Comparison of ENCODE assay signal across 24 cellular contexts in genomic region chr3:47151836-47152235, GRCh38. TPM values are rescaled to one million over a fixed set of nuclear protein-coding genes. Genes with fewer than 3 reads are reported as not detected.
DNase-seq lines count a peak whose midpoint lies in the region; ATAC-seq, FAIRE-seq and TF ChIP-seq lines count a peak whose summit lies in the region.
"Had no signal": no experiment of that assay in that cellular context is flagged by ENCODE, and none has a peak within 500 bp of the region (broad histone marks: within the 10 kb centered on the region; RNA-seq: fewer than 3 reads in every experiment).

No MANE protein-coding gene starts in this region.

- no peak for TF ChIP-seq POLR2A in GM12878 (IDR thresholded peaks at IDR 0.05; ENCODE audit: low read depth, low read length)

- H3K27ac Mint-ChIP-seq in CD4-positive, alpha-beta T cell, result peak overlapping the region; percentile 68
- H3K27ac Mint-ChIP-seq in naive thymus-derived CD4-positive, alpha-beta T cell, result peak overlapping the region in 3 of 9 donors; percentile 3 to 73 (median 14)

- H3K9me2 ChIP-seq in Loucy (replicated peaks; ENCODE audit: low read depth, low read length), result no peaks in the 10 kb centered on the region
- H3K9me2 ChIP-seq: SK-N-SH had no signal

- SMC1A ChIA-PET in GM12878 (lab: Charles Lee; ENCODE audit: uncharacterized antibody, unreplicated experiment), result interaction anchor here (1.0 to 3.5 kb wide), 7 partner anchors 9 to 36 kb away, joined by 3 to 19 read pairs (median 3); no protein-coding TSS in a partner anchor

- H3K4me3 ChIP-seq in Loucy (ENCODE audit: low read length, poor library complexity, severe bottlenecking) (no peak overlapping the region), GM12878 (no peak overlapping the region)
- no peak overlapping the region for H3K4me3 ChIP-seq in naive thymus-derived CD4-positive, alpha-beta T cell (ENCODE audit: low read length)
- H3K4me3 ChIP-seq: BLaER1 treated with 17β-estradiol and CSF1 and Interleukin-3, amounts not matched to agents 10 nM and 100 nM had no signal

- peak; percentile 35 for FAIRE-seq in GM12878 (lab: Jason Lieb, UNC)
- FAIRE-seq: GM12892, HepG2 had no signal

- in situ Hi-C loops in GM12878 (cut with MboI) (no loop called here), ACHN (cut with HindIII; ENCODE audit: low pct_ligation_motif_present, low pct_unique_long_range_greater_than_20kb, low sequenced_read_pairs) (no loop called here)

- no peaks in the 10 kb centered on the region for H3F3A ChIP-seq in Loucy (ENCODE audit: low read depth)

- no peak overlapping the region for H3K27ac ChIP-seq in CD4-positive, alpha-beta T cell (ENCODE audit: low read depth, low read length)
- no peak overlapping the region for H3K27ac ChIP-seq in GM12878 (ENCODE audit: control insufficient read depth, insufficient read depth)
- H3K27ac ChIP-seq in naive thymus-derived CD4-positive, alpha-beta T cell (ENCODE audit: low read depth, low read length), result no peak overlapping the region
- H3K27ac ChIP-seq: BLaER1 treated with 17β-estradiol and CSF1 and Interleukin-3, amounts not matched to agents 10 nM and 100 nM had no signal

- H3K9me3 ChIP-seq in CD4-positive, alpha-beta T cell (ENCODE audit: control insufficient read depth, low read length), result no peaks in the 10 kb centered on the region
- no peaks in the 10 kb centered on the region for H3K9me3 ChIP-seq in Loucy (ENCODE audit: insufficient read depth, low read depth, low read length)
- no peaks in the 10 kb centered on the region; the same call in 2 of the 3 replicates for H3K9me3 ChIP-seq in GM12878 (replicated peaks; ENCODE audit: control insufficient read depth, insufficient read depth, low read length)
- H3K9me3 ChIP-seq in naive thymus-derived CD4-positive, alpha-beta T cell (ENCODE audit: control insufficient read depth in 2 of 3, low read length in 3 of 3), result no peaks in the 10 kb centered on the region
- H3K9me3 ChIP-seq: SK-N-SH had no signal

- peak overlapping the region; percentile 53 for H3K4me2 ChIP-seq in Loucy (ENCODE audit: low read depth, low read length, poor library complexity, severe bottlenecking)
- no peak overlapping the region for H3K4me2 ChIP-seq in GM12878 (ENCODE audit: control insufficient read depth, insufficient read depth)

- no peaks in the 10 kb centered on the region for H3K27me3 ChIP-seq in CD4-positive, alpha-beta T cell (ENCODE audit: control insufficient read depth, insufficient read depth, low read length)
- no peaks in the 10 kb centered on the region for H3K27me3 ChIP-seq in Loucy (ENCODE audit: insufficient read depth, low read length, poor library complexity, severe bottlenecking)
- H3K27me3 ChIP-seq in GM12878 (replicated peaks in 1 of 2; ENCODE audit: control insufficient read depth in 2 of 2, insufficient read depth in 2 of 2, low read length in 1 of 2), result no peaks in the 10 kb centered on the region
- no peaks in the 10 kb centered on the region for H3K27me3 ChIP-seq in naive thymus-derived CD4-positive, alpha-beta T cell (ENCODE audit: control insufficient read depth in 2 of 2, insufficient read depth in 2 of 2, low read length in 2 of 2)
- H3K27me3 ChIP-seq: BLaER1 treated with 17β-estradiol and CSF1 and Interleukin-3, amounts not matched to agents 10 nM and 100 nM had no signal

- no peak for TF ChIP-seq RAD21 in GM12878 (IDR thresholded peaks at IDR 0.05; ENCODE audit: insufficient read depth, low read depth, low read length)

- no peaks in the 10 kb centered on the region for H3K9me3 Mint-ChIP-seq in CD4-positive, alpha-beta T cell
- H3K9me3 Mint-ChIP-seq in naive thymus-derived CD4-positive, alpha-beta T cell, result peaks cover 0 to 3% (median 0%) of the 10 kb centered on the region in 11 donors
- H3K9me3 Mint-ChIP-seq: CD4-positive, alpha-beta memory T cell had no signal

- POLR2A ChIA-PET in CD4-positive, alpha-beta T cell (lab: Charles Lee), result interaction anchor here (0.9 to 3.2 kb wide), 2 partner anchors 10 to 12 kb away, joined by 3 to 20 read pairs; partner anchors contain the start of gene SETD2
- POLR2A ChIA-PET in GM12878 (lab: Charles Lee), result interaction anchor here (0.6 to 1.2 kb wide), 3 partner anchors 10 to 193 kb away, joined by 4 to 7 read pairs (median 4); no protein-coding TSS in a partner anchor
- POLR2A ChIA-PET in naive thymus-derived CD4-positive, alpha-beta T cell (lab: Charles Lee), result interaction anchor here (2.5 kb wide), 1 partner anchor 12 kb away, joined by 11 read pairs; the partner anchor contains the start of gene SETD2

- peak overlapping the region; percentile 20 for H3K4me3 Mint-ChIP-seq in CD4-positive, alpha-beta T cell
- H3K4me3 Mint-ChIP-seq in naive thymus-derived CD4-positive, alpha-beta T cell, result peak overlapping the region in 6 of 10 donors; percentile 23 to 65 (median 51)

- intact Hi-C loops in CD4-positive, alpha-beta T cell (cut with DNase I, micrococcal nuclease), result no loop called here
- intact Hi-C loops in GM12878 (cut with micrococcal nuclease; ENCODE audit: unreplicated experiment), result no loop called here
- intact Hi-C loops in naive thymus-derived CD4-positive, alpha-beta T cell (cut with micrococcal nuclease), result loop anchor here in 1 of 2 donors (1.0 kb wide), 1 partner anchor 12 kb away; the partner anchor contains the start of gene SETD2

- ATAC-seq in CD4-positive, alpha-beta T cell (ENCODE audit: poor library complexity), result no peak
- ATAC-seq in GM12878 (no peak), HG02870 (IDR thresholded peaks at IDR 0.05; ENCODE audit: unreplicated experiment) (no peak), HG03354 (IDR thresholded peaks at IDR 0.05; ENCODE audit: poor library complexity, severe bottlenecking, unreplicated experiment) (no peak)
- ATAC-seq in naive thymus-derived CD4-positive, alpha-beta T cell, result no peak
- ATAC-seq: HepG2 had no signal

- H4K20me1 ChIP-seq in Loucy (ENCODE audit: insufficient read depth, low read length, poor library complexity, severe bottlenecking) (peaks cover 86% of the 10 kb centered on the region), GM12878 (ENCODE audit: control insufficient read depth, insufficient read depth) (no peaks in the 10 kb centered on the region)

- no peaks in the 10 kb centered on the region for H3K36me3 ChIP-seq in Loucy (ENCODE audit: insufficient read depth, low read length)
- H3K36me3 ChIP-seq in GM12878 (ENCODE audit: control insufficient read depth in 2 of 2, insufficient read depth in 2 of 2, low read length in 1 of 2), result no peaks in the 10 kb centered on the region
- no peaks in the 10 kb centered on the region for H3K36me3 ChIP-seq in naive thymus-derived CD4-positive, alpha-beta T cell (ENCODE audit: control insufficient read depth in 2 of 3, insufficient read depth in 3 of 3, low read length in 3 of 3)

- peaks cover 100% of the 10 kb centered on the region for H3K79me2 ChIP-seq in Loucy (ENCODE audit: insufficient read depth, low read length)
- H3K79me2 ChIP-seq in GM12878 (ENCODE audit: control insufficient read depth, insufficient read depth, low read length), result peaks cover 86% of the 10 kb centered on the region

- no peak for TF ChIP-seq CTCF in CD4-positive, alpha-beta T cell (IDR thresholded peaks at IDR 0.05)
- no peak for TF ChIP-seq CTCF in Loucy (conservative IDR thresholded peaks at IDR 0.05; ENCODE audit: low read length)
- no peak for TF ChIP-seq CTCF in GM12878 (IDR thresholded peaks at IDR 0.05 in 2 of 3, conservative IDR thresholded peaks at IDR 0.05 in 1 of 3; ENCODE audit: control insufficient read depth in 2 of 3, extremely low read depth in 1 of 3, insufficient read depth in 1 of 3, low read depth in 3 of 3, low read length in 3 of 3)

- no peak for TF ChIP-seq EP300 in GM12878 (IDR thresholded peaks at IDR 0.05; ENCODE audit: borderline replicate concordance in 1 of 2, control insufficient read depth in 1 of 2, low read depth in 2 of 2, low read length in 2 of 2)

- CTCF ChIA-PET in CD4-positive, alpha-beta T cell (lab: Charles Lee), result no interaction called here
- CTCF ChIA-PET in GM12878 (lab: Yijun Ruan, JAX), result interaction anchor here (1.4 to 1.9 kb wide), 5 partner anchors 11 to 38 kb away, joined by 3 to 5 read pairs (median 4); partner anchors contain the start of gene SETD2
- CTCF ChIA-PET in naive thymus-derived CD4-positive, alpha-beta T cell (lab: Charles Lee), result no interaction called here

- DNase-seq in CD4-positive, alpha-beta T cell, result no peak
- DNase-seq in GM12878 (ENCODE audit: low read depth, low spot score) (no peak), ACHN (no peak)
- DNase-seq in naive thymus-derived CD4-positive, alpha-beta T cell, result no peak
- DNase-seq: AML-193; CD4-positive, alpha-beta memory T cell; COR-L47; DMS 273 treated with DMSO at 0.1 percent for 48 hours; DMS79 treated with DMSO at 0.1 percent for 48 hours; GF-D8; Karpas-422; NCI-H1092 treated with DMSO at 0.1 percent for 48 hours; NCI-H1436; NCI-H187; NCI-H2107; NCI-H524 treated with DMSO at 0.1 percent for 48 hours; NCI-H774; SK-N-SH had no signal

- peaks cover 19% of the 10 kb centered on the region for H3K36me3 Mint-ChIP-seq in CD4-positive, alpha-beta T cell (ENCODE audit: low read depth)
- H3K36me3 Mint-ChIP-seq in naive thymus-derived CD4-positive, alpha-beta T cell, result peaks cover 0 to 7% (median 4%) of the 10 kb centered on the region in 5 donors

- no TSS peak for BruUV-seq in GM12878 (replicated peaks; lab: Mats Ljungman, UMichigan)

- peaks cover 41% of the 10 kb centered on the region for H3K4me1 ChIP-seq in Loucy (ENCODE audit: insufficient read depth, low read length, poor library complexity, severe bottlenecking)
- no peaks in the 10 kb centered on the region for H3K4me1 ChIP-seq in GM12878 (ENCODE audit: control insufficient read depth, insufficient read depth, low read length)
- H3K4me1 ChIP-seq in naive thymus-derived CD4-positive, alpha-beta T cell (ENCODE audit: control insufficient read depth in 2 of 2, insufficient read depth in 2 of 2, low read length in 2 of 2), result peaks cover 16 to 23% of the 10 kb centered on the region in 2 donors

- peaks cover 69% of the 10 kb centered on the region for H3K4me1 Mint-ChIP-seq in CD4-positive, alpha-beta T cell (ENCODE audit: low read depth)
- peaks cover 39 to 88% (median 78%) of the 10 kb centered on the region in 7 donors for H3K4me1 Mint-ChIP-seq in naive thymus-derived CD4-positive, alpha-beta T cell

- RAD21 ChIA-PET in GM12878 (lab: Charles Lee; ENCODE audit: unreplicated experiment), result interaction anchor here (2.6 kb wide), 1 partner anchor 10 kb away, joined by 7 read pairs; no protein-coding TSS in a partner anchor

- H3K9ac ChIP-seq in Loucy (ENCODE audit: low read depth, low read length, poor library complexity, severe bottlenecking) (no peak overlapping the region), GM12878 (ENCODE audit: control insufficient read depth, insufficient read depth, low read length) (no peak overlapping the region)
- H3K9ac ChIP-seq: BLaER1 treated with 17β-estradiol and CSF1 and Interleukin-3, amounts not matched to agents 10 nM and 100 nM; SK-N-SH had no signal

- H3K27me3 Mint-ChIP-seq in CD4-positive, alpha-beta T cell, result no peaks in the 10 kb centered on the region
- H3K27me3 Mint-ChIP-seq in naive thymus-derived CD4-positive, alpha-beta T cell, result no peaks in the 10 kb centered on the region
- H3K27me3 Mint-ChIP-seq: CD4-positive, alpha-beta memory T cell had no signal

- no peak overlapping the region for H2AFZ ChIP-seq in Loucy (ENCODE audit: low read length)
- no peak overlapping the region for H2AFZ ChIP-seq in GM12878 (ENCODE audit: control insufficient read depth, low read depth, low read length)

- 95% methylated on average over 1 of the region's 1 CpG for WGBS in GM12878 (ENCODE audit: insufficient coverage, insufficient replicate concordance, low lambda C conversion rate, missing lambda C conversion rate)

RNA-seq across cellular contexts. Expression of gene SETD2, which starts 12.1 kb away (rescaled TPM):
- 10 to 100 TPM; 87.3 to 87.4 TPM for total RNA-seq in CD4-positive, alpha-beta T cell
- 194 and 205 TPM in 2 replicates for total RNA-seq in GM12878 (2013; cell fraction: nucleolus; rRNA removed)
- total RNA-seq in GM12878 (2014; rRNA removed) (26.8 and 30.1 TPM in 2 replicates), GM12878 (2014; rRNA removed; fragmentation: Illumina TruSeq; extraction: Trizol) (40.9 and 44.0 TPM in 2 replicates), GM12878 (2021) (36.3 and 39.3 TPM in 2 replicates)
- polyA plus RNA-seq in GM12878 (2011; ENCODE audit: low read depth), result 19.4 TPM
- polyA plus RNA-seq in GM12878 (2011; rRNA removed) (30.2 and 34.9 TPM in 2 replicates), GM12878 (2014; fragmentation: Illumina TruSeq; extraction: Trizol) (44.9 and 52.2 TPM in 2 replicates), GM12878 (2014; fragmentation: Nextera tagmentation; extraction: Ambion mirVana) (1 to 10 TPM; 8.4 to 8.5 TPM), GM12878 (2014; rRNA removed) (19.1 and 22.2 TPM in 2 replicates), GM12878 (2016; fragmentation: Nextera tagmentation; extraction: Ambion mirVana) (10 to 100 TPM; 21.6 to 21.9 TPM)
- polyA plus RNA-seq in GM12878 (2011; cell fraction: cytosol; rRNA removed), result 19.5 and 20.7 TPM in 2 replicates
- 30.7 and 35.8 TPM in 2 replicates for polyA plus RNA-seq in GM12878 (2011; cell fraction: nucleus; rRNA removed)
- 20.4 and 24.3 TPM in 2 replicates for polyA plus RNA-seq in GM12878 (2012)
- polyA minus RNA-seq in GM12878 (2011; rRNA and poly(A)+ RNA removed), result 51.7 and 65.0 TPM in 2 replicates
- 24.2 and 25.0 TPM in 2 replicates for polyA minus RNA-seq in GM12878 (2011; cell fraction: cytosol; rRNA and poly(A)+ RNA removed)
- 33.9 and 56.1 TPM in 2 replicates for polyA minus RNA-seq in GM12878 (2011; cell fraction: nucleus; rRNA and poly(A)+ RNA removed)
- total RNA-seq in naive thymus-derived CD4-positive, alpha-beta T cell, result 10 to 100 TPM; 49.2 to 77.3 (median 71.1) TPM
- 10 to 100 TPM; 11.0 to 25.9 TPM for polyA plus RNA-seq in naive thymus-derived CD4-positive, alpha-beta T cell
